1 cellular context compared by ENCODE assay signal in genomic region chr5:168313596-168314204, GRCh38.
TF ChIP-seq lines count a peak whose summit lies in the region.

No MANE protein-coding gene starts in this region.

TF ChIP-seq in HepG2, 621 proteins besides CTCF, POLR2A, EP300 and RAD21 (continued from another document):
- TF ChIP-seq, protein P1, sequence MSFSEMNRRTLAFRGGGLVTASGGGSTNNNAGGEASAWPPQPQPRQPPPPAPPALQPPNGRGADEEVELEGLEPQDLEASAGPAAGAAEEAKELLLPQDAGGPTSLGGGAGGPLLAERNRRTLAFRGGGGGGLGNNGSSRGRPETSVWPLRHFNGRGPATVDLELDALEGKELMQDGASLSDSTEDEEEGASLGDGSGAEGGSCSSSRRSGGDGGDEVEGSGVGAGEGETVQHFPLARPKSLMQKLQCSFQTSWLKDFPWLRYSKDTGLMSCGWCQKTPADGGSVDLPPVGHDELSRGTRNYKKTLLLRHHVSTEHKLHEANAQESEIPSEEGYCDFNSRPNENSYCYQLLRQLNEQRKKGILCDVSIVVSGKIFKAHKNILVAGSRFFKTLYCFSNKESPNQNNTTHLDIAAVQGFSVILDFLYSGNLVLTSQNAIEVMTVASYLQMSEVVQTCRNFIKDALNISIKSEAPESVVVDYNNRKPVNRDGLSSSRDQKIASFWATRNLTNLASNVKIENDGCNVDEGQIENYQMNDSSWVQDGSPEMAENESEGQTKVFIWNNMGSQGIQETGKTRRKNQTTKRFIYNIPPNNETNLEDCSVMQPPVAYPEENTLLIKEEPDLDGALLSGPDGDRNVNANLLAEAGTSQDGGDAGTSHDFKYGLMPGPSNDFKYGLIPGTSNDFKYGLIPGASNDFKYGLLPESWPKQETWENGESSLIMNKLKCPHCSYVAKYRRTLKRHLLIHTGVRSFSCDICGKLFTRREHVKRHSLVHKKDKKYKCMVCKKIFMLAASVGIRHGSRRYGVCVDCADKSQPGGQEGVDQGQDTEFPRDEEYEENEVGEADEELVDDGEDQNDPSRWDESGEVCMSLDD (CRISPR knock-in tag; IDR thresholded peaks at IDR 0.05; ENCODE audit: borderline replicate concordance) = no peak
- TF ChIP-seq PLRG1 (conservative IDR thresholded peaks at IDR 0.05) (no peak), ZBTB20 (CRISPR knock-in tag; IDR thresholded peaks at IDR 0.05; ENCODE audit: borderline replicate concordance, low read depth) (no peak), LCORL (IDR thresholded peaks at IDR 0.05) (no peak), LCORL (CRISPR knock-in tag; IDR thresholded peaks at IDR 0.05) (no peak), TOPORS (CRISPR knock-in tag; IDR thresholded peaks at IDR 0.05) (no peak), THAP7 (CRISPR knock-in tag; IDR thresholded peaks at IDR 0.05) (no peak), ZNF274 (CRISPR knock-in tag; IDR thresholded peaks at IDR 0.05) (0 out of 2 replicates have a peak, but pooled peaks have one; percentile 21), ZNF891 (CRISPR knock-in tag; IDR thresholded peaks at IDR 0.05) (no peak)
